15 cellular contexts compared by ENCODE assay signal in the genomic region with DNA sequence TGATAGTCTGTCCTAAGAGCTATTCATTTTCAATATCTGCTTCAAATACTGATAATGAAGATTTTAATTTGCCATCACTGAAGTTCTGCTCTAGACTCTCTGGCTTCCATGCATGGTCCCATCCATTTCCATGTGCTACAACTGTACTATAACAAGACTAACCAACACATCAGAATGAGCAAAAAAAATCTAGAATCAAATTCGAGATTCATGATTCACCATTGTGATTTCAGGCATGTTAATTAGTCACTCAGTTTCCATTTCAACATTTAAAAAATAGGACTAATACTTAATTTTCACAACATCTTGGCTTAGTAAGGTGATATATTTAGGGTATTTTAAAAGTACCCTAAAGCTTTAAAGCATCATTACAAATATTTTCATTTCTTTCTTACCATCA. TPM values are rescaled to one million over a fixed set of nuclear protein-coding genes. Genes with fewer than 3 reads are reported as not detected.
DNase-seq lines count a peak whose midpoint lies in the region; ATAC-seq and TF ChIP-seq lines count a peak whose summit lies in the region.
"Had no signal": no experiment of that assay in that cellular context is flagged by ENCODE, and none has a peak within 500 bp of the region (broad histone marks: within the 10 kb centered on the region; RNA-seq: fewer than 3 reads in every experiment).

No MANE protein-coding gene starts in this region.

- H3K4me3 Mint-ChIP-seq in activated T-cell treated with anti-CD3 and anti-CD28 coated beads, Interleukin-2, amount 50 U/mL, for 72 hours = peak overlapping the region; percentile 74 to 87
- peak overlapping the region; percentile 60 for H3K4me3 Mint-ChIP-seq in stimulated activated effector memory CD8-positive, alpha-beta T cell treated with anti-CD3 and anti-CD28 coated beads, Interleukin-12 subunit alpha, Interleukin-12 subunit beta, amount 100 ng/mL, for 72 hours
- H3K4me3 Mint-ChIP-seq in endothelial cell (ENCODE audit: unreplicated experiment) = no peak overlapping the region
- H3K4me3 Mint-ChIP-seq: mesothelial cell of epicardium had no signal

- no peaks in the 10 kb centered on the region for H3K36me3 ChIP-seq in SU-DHL-6 (ENCODE audit: low read length)

- no peak overlapping the region for H3K4me3 ChIP-seq in SU-DHL-6 (ENCODE audit: insufficient read depth, low read length, poor library complexity, severe bottlenecking)
- no peak overlapping the region for H3K4me3 ChIP-seq in dorsolateral prefrontal cortex

- H4K20me1 ChIP-seq in SU-DHL-6 (ENCODE audit: low read depth, low read length) = peaks cover 39% of the 10 kb centered on the region

- ATAC-seq in activated T-cell treated with anti-CD3 and anti-CD28 coated beads, Interleukin-2, amount 50 U/mL, for 72 hours (replicated peaks in 1 of 2) = no peak
- ATAC-seq in stimulated activated effector memory CD8-positive, alpha-beta T cell treated with anti-CD3 and anti-CD28 coated beads, Interleukin-12 subunit alpha, Interleukin-12 subunit beta, amount 100 ng/mL, for 72 hours = no peak

- peaks cover 35% of the 10 kb centered on the region for H3F3A ChIP-seq in SU-DHL-6 (ENCODE audit: insufficient read depth)

- no peaks in the 10 kb centered on the region for H3K36me3 Mint-ChIP-seq in activated T-cell treated with anti-CD3 and anti-CD28 coated beads, Interleukin-2, amount 50 U/mL, for 72 hours (ENCODE audit: insufficient read depth in 2 of 2)
- H3K36me3 Mint-ChIP-seq in stimulated activated effector memory CD8-positive, alpha-beta T cell treated with anti-CD3 and anti-CD28 coated beads, Interleukin-12 subunit alpha, Interleukin-12 subunit beta, amount 100 ng/mL, for 72 hours = peaks cover 54% of the 10 kb centered on the region
- no peaks in the 10 kb centered on the region for H3K36me3 Mint-ChIP-seq in endothelial cell (ENCODE audit: low read depth, unreplicated experiment)
- H3K36me3 Mint-ChIP-seq: mesothelial cell of epicardium had no signal

- no peaks in the 10 kb centered on the region for H3K9me2 ChIP-seq in SU-DHL-6 (replicated peaks; ENCODE audit: insufficient read depth, low read length)

- H3K27ac ChIP-seq in SU-DHL-6 (ENCODE audit: low read depth, low read length) = peak overlapping the region; percentile 1; the same call in 1 of the 2 replicates
- peak overlapping the region in 31 of 59 donors; percentile 3 to 95 (median 52) for H3K27ac ChIP-seq in dorsolateral prefrontal cortex
- H3K27ac ChIP-seq: HL-60 had no signal

- H3K4me2 ChIP-seq in SU-DHL-6 (ENCODE audit: low read depth, low read length, poor library complexity, severe bottlenecking) = no peak overlapping the region

- TF ChIP-seq CTCF in SU-DHL-6 (IDR thresholded peaks at IDR 0.05; ENCODE audit: insufficient read depth, low read length, poor library complexity, severe bottlenecking) (no peak), dorsolateral prefrontal cortex (IDR thresholded peaks at IDR 0.05 in 54 of 56, conservative IDR thresholded peaks at IDR 0.05 in 2 of 56; ENCODE audit: low read depth in 1 of 56, partially characterized antibody in 56 of 56) (no peak), endothelial cell (IDR thresholded peaks at IDR 0.05; ENCODE audit: unreplicated experiment) (no peak)

- H3K4me1 Mint-ChIP-seq in activated T-cell treated with anti-CD3 and anti-CD28 coated beads, Interleukin-2, amount 50 U/mL, for 72 hours (ENCODE audit: low read depth) = peaks cover 100% of the 10 kb centered on the region
- H3K4me1 Mint-ChIP-seq in stimulated activated effector memory CD8-positive, alpha-beta T cell treated with anti-CD3 and anti-CD28 coated beads, Interleukin-12 subunit alpha, Interleukin-12 subunit beta, amount 100 ng/mL, for 72 hours = peaks cover 89% of the 10 kb centered on the region
- peaks cover 4% of the 10 kb centered on the region for H3K4me1 Mint-ChIP-seq in endothelial cell (ENCODE audit: unreplicated experiment)

- H3K27me3 ChIP-seq in SU-DHL-6 (ENCODE audit: low read length) (no peaks in the 10 kb centered on the region), dorsolateral prefrontal cortex (no peaks in the 10 kb centered on the region)

- H3K9ac ChIP-seq in SU-DHL-6 (ENCODE audit: low read length) = no peak overlapping the region

- H2AFZ ChIP-seq in SU-DHL-6 (ENCODE audit: low read depth, low read length, severe bottlenecking) = no peak overlapping the region

- DNase-seq in activated T-cell treated with anti-CD3 and anti-CD28 coated beads, Interleukin-2, amount 50 U/mL, for 72 hours = no peak
- DNase-seq in activated T-cell treated with anti-CD3 and anti-CD28 coated beads for 4 hours (no peak), dorsolateral prefrontal cortex (no peak), NCI-H187 (lab: John Stamatoyannopoulos, UW) (no peak), amygdala (lab: John Stamatoyannopoulos, UW) (no peak), endothelial cell (ENCODE audit: low spot score) (no peak)
- DNase-seq in stimulated activated effector memory CD8-positive, alpha-beta T cell treated with anti-CD3 and anti-CD28 coated beads, Interleukin-12 subunit alpha, Interleukin-12 subunit beta, amount 100 ng/mL, for 72 hours (ENCODE audit: low spot score in 2 of 2) = no peak
- DNase-seq: activated CD4-positive, alpha-beta T cell treated with anti-CD3 and anti-CD28 coated beads for 1 hour; activated effector memory CD4-positive, alpha-beta T cell treated with anti-CD3 and anti-CD28 coated beads, Interleukin-2, amount 50 U/mL, for 16 hours; islet precursor cell; NCI-H1694; small intestine had no signal

- H3K79me2 ChIP-seq in SU-DHL-6 (ENCODE audit: insufficient read depth, low read length) = peaks cover 100% of the 10 kb centered on the region

- H3K27ac Mint-ChIP-seq in activated T-cell treated with anti-CD3 and anti-CD28 coated beads, Interleukin-2, amount 50 U/mL, for 72 hours = peak overlapping the region; percentile 97
- H3K27ac Mint-ChIP-seq in stimulated activated effector memory CD8-positive, alpha-beta T cell treated with anti-CD3 and anti-CD28 coated beads, Interleukin-12 subunit alpha, Interleukin-12 subunit beta, amount 100 ng/mL, for 72 hours = peak overlapping the region; percentile 89
- no peak overlapping the region for H3K27ac Mint-ChIP-seq in endothelial cell (ENCODE audit: unreplicated experiment)
- H3K27ac Mint-ChIP-seq: mesothelial cell of epicardium had no signal

- intact Hi-C loops in dorsolateral prefrontal cortex (cut with DNase I) = loop anchor here in 1 of 2 donors (5.0 kb wide), 1 partner anchor 189 kb away; a partner anchor contains a TSS

- H3K9me3 Mint-ChIP-seq in activated T-cell treated with anti-CD3 and anti-CD28 coated beads, Interleukin-2, amount 50 U/mL, for 72 hours = no peaks in the 10 kb centered on the region
- no peaks in the 10 kb centered on the region for H3K9me3 Mint-ChIP-seq in stimulated activated effector memory CD8-positive, alpha-beta T cell treated with anti-CD3 and anti-CD28 coated beads, Interleukin-12 subunit alpha, Interleukin-12 subunit beta, amount 100 ng/mL, for 72 hours
- no peaks in the 10 kb centered on the region for H3K9me3 Mint-ChIP-seq in endothelial cell (ENCODE audit: unreplicated experiment)
- H3K9me3 Mint-ChIP-seq: mesothelial cell of epicardium had no signal

- no peaks in the 10 kb centered on the region for H3K27me3 Mint-ChIP-seq in activated T-cell treated with anti-CD3 and anti-CD28 coated beads, Interleukin-2, amount 50 U/mL, for 72 hours (ENCODE audit: low read depth)
- H3K27me3 Mint-ChIP-seq in endothelial cell (ENCODE audit: unreplicated experiment) = peaks cover 3% of the 10 kb centered on the region

- no peaks in the 10 kb centered on the region for H3K9me3 ChIP-seq in SU-DHL-6 (ENCODE audit: insufficient read depth, low read length)

RNA-seq across cellular contexts. Expression of a gene that starts 22.8 kb away (rescaled TPM):
- 100 to 1,000 TPM in 1 of 2 donors, 10 to 100 TPM in 1; 70.3 to 103 TPM for total RNA-seq in activated T-cell treated with anti-CD3 and anti-CD28 coated beads, Interleukin-2, amount 50 U/mL, for 72 hours
- total RNA-seq in dorsolateral prefrontal cortex (100 to 1,000 TPM; 218 to 547 (median 291) TPM), endothelial cell (ENCODE audit: unreplicated experiment) (125 TPM)
